Comparison of ENCODE assay signal across 8 cellular contexts in genomic region chr14:56199095-56199975, GRCh38.
DNase-seq lines count a peak whose midpoint lies in the region; ATAC-seq and TF ChIP-seq lines count a peak whose summit lies in the region.

No MANE protein-coding gene starts in this region.

- ATAC-seq in HG02678 (IDR thresholded peaks at IDR 0.05; ENCODE audit: unreplicated experiment) = peak; percentile 42
- no peak for ATAC-seq in GM19328 (IDR thresholded peaks at IDR 0.05; ENCODE audit: unreplicated experiment)

- H3K9me3 ChIP-seq in left ventricle myocardium inferior (replicated peaks) = no peaks in the 10 kb centered on the region
- H3K9me3 ChIP-seq in tibial artery = no peaks in the 10 kb centered on the region

- H3K27ac ChIP-seq in left ventricle myocardium inferior (replicated peaks) (peak overlapping the region; percentile 68), tibial artery (peak overlapping the region; percentile 68 to 74)

- H3K4me1 ChIP-seq in left ventricle myocardium inferior = peaks cover 33% of the 10 kb centered on the region
- peaks cover 0 to 38% (median 11%) of the 10 kb centered on the region in 4 donors for H3K4me1 ChIP-seq in tibial artery

- intact Hi-C loops in left ventricle myocardium inferior (cut with micrococcal nuclease) (no loop called here), tibial artery (cut with DNase I; ENCODE audit: low total_unique reads) (no loop called here)

- no peak for TF ChIP-seq CTCF in left ventricle myocardium inferior (IDR thresholded peaks at IDR 0.05; ENCODE audit: borderline replicate concordance)
- no peak for TF ChIP-seq CTCF in tibial artery (IDR thresholded peaks at IDR 0.05)

- H3K4me3 ChIP-seq in left ventricle myocardium inferior (no peak overlapping the region), tibial artery (no peak overlapping the region)

- DNase-seq in GM03348 (ENCODE audit: low spot score) (peak; percentile 86), RPMI7951 (ENCODE audit: low read depth) (peak; percentile 93), left ventricle myocardium inferior (no peak), tibial artery (peak in 1 of 2 donors; percentile 62), GF-D8 (lab: John Stamatoyannopoulos, UW) (no peak), SKM-1 treated with dmso at 0.1 percent for 144 hours (lab: John Stamatoyannopoulos, UW; ENCODE audit: unreplicated experiment) (no peak)

- H3K36me3 ChIP-seq in left ventricle myocardium inferior (no peaks in the 10 kb centered on the region), tibial artery (no peaks in the 10 kb centered on the region)

- H3K27me3 ChIP-seq in left ventricle myocardium inferior (ENCODE audit: low read depth) (no peaks in the 10 kb centered on the region), tibial artery (no peaks in the 10 kb centered on the region)

Comparison
In these comparisons a context has a peak if more than half of its experiments do, and no peak if none do; other contexts are left out.
1. DNase-seq: peak in GM03348 (single experiment) and RPMI7951 (single experiment); none in left ventricle myocardium inferior (single experiment), GF-D8 (single experiment) and SKM-1 treated with dmso at 0.1 percent for 144 hours (single experiment).